In genomic region chr4:154417358-154417673, GRCh38 we compare ENCODE assay signal across 10 cellular contexts.
A peak's percentile ranks its signal among the peaks of the same experiment; 100 is the strongest.
DNase-seq lines count a peak whose midpoint lies in the region; ATAC-seq, FAIRE-seq and TF ChIP-seq lines count a peak whose summit lies in the region.
"Had no signal": no experiment of that assay in that cellular context is flagged by ENCODE, and none has a peak within 500 bp of the region (broad histone marks: within the 10 kb centered on the region; RNA-seq: fewer than 3 reads in every experiment).

No MANE protein-coding gene starts in this region.

- peaks cover 31% of the 10 kb centered on the region for H3K27me3 Mint-ChIP-seq in activated naive CD8-positive, alpha-beta T cell
- peaks cover 44% of the 10 kb centered on the region for H3K27me3 Mint-ChIP-seq in activated naive CD8-positive, alpha-beta T cell treated with anti-CD3 and anti-CD28 coated beads, Interleukin-2, amount 50 U/mL, for 24 hours
- H3K27me3 Mint-ChIP-seq in mesothelial cell of epicardium (ENCODE audit: low read depth), result peaks cover 26% of the 10 kb centered on the region
- H3K27me3 Mint-ChIP-seq in activated CD4-positive, alpha-beta T cell treated with anti-CD3 and anti-CD28 coated beads, Interleukin-2, amount 10 ng/mL, durations not matched to agents 7 days and 5 days, result peaks cover 51% of the 10 kb centered on the region

- no peak for DNase-seq in activated naive CD8-positive, alpha-beta T cell treated with anti-CD3 and anti-CD28 coated beads, Interleukin-2, amount 50 U/mL, for 24 hours
- DNase-seq in GM12878 (ENCODE audit: low read depth, low spot score) (no peak), mesothelial cell of epicardium (ENCODE audit: low spot score in 2 of 2, unreplicated experiment in 2 of 2) (no peak), transverse colon (no peak), omental fat pad (ENCODE audit: low spot score) (no peak)
- no peak for DNase-seq in stimulated activated CD8-positive, alpha-beta memory T cell treated with anti-CD3 and anti-CD28 coated beads, Interleukin-4, amount 100 ng/mL, for 48 hours
- DNase-seq in activated CD4-positive, alpha-beta T cell treated with anti-CD3 and anti-CD28 coated beads, Interleukin-2, amount 10 ng/mL, durations not matched to agents 7 days and 5 days, result no peak
- DNase-seq: NCI-H1694, T1000 had no signal

- TF ChIP-seq POLR2A in GM12878 (IDR thresholded peaks at IDR 0.05; ENCODE audit: low read depth, low read length) (no peak), transverse colon (IDR thresholded peaks at IDR 0.05) (no peak)

- BruUV-seq in GM12878 (replicated peaks; lab: Mats Ljungman, UMichigan), result no TSS peak

- CTCF ChIA-PET in GM12878 (lab: Yijun Ruan, JAX), result interaction anchor here (0.7 to 1.8 kb wide), 4 partner anchors 9 to 55 kb away, joined by 3 to 7 read pairs (median 3); no protein-coding TSS in a partner anchor
- CTCF ChIA-PET in activated CD4-positive, alpha-beta T cell treated with anti-CD3 and anti-CD28 coated beads, Interleukin-2, amount 10 ng/mL, durations not matched to agents 7 days and 5 days (lab: Charles Lee), result no interaction called here

- SMC1A ChIA-PET in GM12878 (lab: Charles Lee; ENCODE audit: uncharacterized antibody, unreplicated experiment), result interaction anchor here (1.2 to 2.5 kb wide), 3 partner anchors 8 to 55 kb away, joined by 5 to 8 read pairs (median 5); no protein-coding TSS in a partner anchor

- H3K4me1 ChIP-seq in GM12878 (ENCODE audit: control insufficient read depth, insufficient read depth, low read length) (peaks cover 22% of the 10 kb centered on the region), transverse colon (peaks cover 0 to 19% (median 8%) of the 10 kb centered on the region in 4 donors)

- TF ChIP-seq RAD21 in GM12878 (IDR thresholded peaks at IDR 0.05; ENCODE audit: insufficient read depth, low read depth, low read length), result no peak

- peak overlapping the region; percentile 99 for H3K4me2 ChIP-seq in GM12878 (ENCODE audit: control insufficient read depth, insufficient read depth)

- H3K36me3 ChIP-seq in GM12878 (ENCODE audit: control insufficient read depth in 2 of 2, insufficient read depth in 2 of 2, low read length in 1 of 2), result no peaks in the 10 kb centered on the region
- no peaks in the 10 kb centered on the region for H3K36me3 ChIP-seq in transverse colon

- H3K27me3 ChIP-seq in GM12878 (replicated peaks in 1 of 2; ENCODE audit: control insufficient read depth in 2 of 2, insufficient read depth in 2 of 2, low read length in 1 of 2) (no peaks in the 10 kb centered on the region), transverse colon (peaks cover 11% of the 10 kb centered on the region)

- H3K36me3 Mint-ChIP-seq in activated naive CD8-positive, alpha-beta T cell, result no peaks in the 10 kb centered on the region
- no peaks in the 10 kb centered on the region for H3K36me3 Mint-ChIP-seq in activated naive CD8-positive, alpha-beta T cell treated with anti-CD3 and anti-CD28 coated beads, Interleukin-2, amount 50 U/mL, for 24 hours (ENCODE audit: low read depth)
- H3K36me3 Mint-ChIP-seq in mesothelial cell of epicardium, result no peaks in the 10 kb centered on the region
- no peaks in the 10 kb centered on the region for H3K36me3 Mint-ChIP-seq in activated CD4-positive, alpha-beta T cell treated with anti-CD3 and anti-CD28 coated beads, Interleukin-2, amount 10 ng/mL, durations not matched to agents 7 days and 5 days (ENCODE audit: low read depth)

- no peaks in the 10 kb centered on the region for H3K9me3 ChIP-seq in GM12878 (replicated peaks; ENCODE audit: control insufficient read depth, insufficient read depth, low read length)
- H3K9me3 ChIP-seq in transverse colon, result no peaks in the 10 kb centered on the region

- H3K9ac ChIP-seq in GM12878 (ENCODE audit: control insufficient read depth, insufficient read depth, low read length), result peak overlapping the region; percentile 65; the same call in 1 of the 2 replicates

- TF ChIP-seq CTCF in GM12878 (IDR thresholded peaks at IDR 0.05 in 2 of 3, conservative IDR thresholded peaks at IDR 0.05 in 1 of 3; ENCODE audit: control insufficient read depth in 2 of 3, extremely low read depth in 1 of 3, insufficient read depth in 1 of 3, low read depth in 3 of 3, low read length in 3 of 3) (no peak), mesothelial cell of epicardium (IDR thresholded peaks at IDR 0.05; ENCODE audit: unreplicated experiment) (no peak), transverse colon (IDR thresholded peaks at IDR 0.05) (no peak), omental fat pad (IDR thresholded peaks at IDR 0.05) (no peak)

- TF ChIP-seq EP300 in GM12878 (IDR thresholded peaks at IDR 0.05; ENCODE audit: borderline replicate concordance in 1 of 2, control insufficient read depth in 1 of 2, low read depth in 2 of 2, low read length in 2 of 2) (no peak), transverse colon (IDR thresholded peaks at IDR 0.05; ENCODE audit: low read depth) (no peak)

- H3K4me3 ChIP-seq in GM12878 (no peak overlapping the region), transverse colon (peak overlapping the region in 1 of 4 donors; percentile 50)

- RAD21 ChIA-PET in GM12878 (lab: Charles Lee; ENCODE audit: unreplicated experiment), result interaction anchor here (1.3 to 1.7 kb wide), 2 partner anchors 8 to 18 kb away, joined by 6 to 7 read pairs; no protein-coding TSS in a partner anchor

- intact Hi-C loops in GM12878 (cut with micrococcal nuclease; ENCODE audit: unreplicated experiment) (loop anchor here (5.0 kb wide), 2 partner anchors 55 to 85 kb away; no protein-coding TSS in a partner anchor), transverse colon (cut with DNase I; ENCODE audit: low total_unique reads) (loop anchor here (5.0 kb wide), 1 partner anchor 75 kb away; the partner anchor contains the start of gene DCHS2)

- H3K4me3 Mint-ChIP-seq in activated naive CD8-positive, alpha-beta T cell, result peak overlapping the region; percentile 2
- H3K4me3 Mint-ChIP-seq in activated naive CD8-positive, alpha-beta T cell treated with anti-CD3 and anti-CD28 coated beads, Interleukin-2, amount 50 U/mL, for 24 hours, result no peak overlapping the region
- H3K4me3 Mint-ChIP-seq in mesothelial cell of epicardium, result peak overlapping the region; percentile 88
- H3K4me3 Mint-ChIP-seq in activated CD4-positive, alpha-beta T cell treated with anti-CD3 and anti-CD28 coated beads, Interleukin-2, amount 10 ng/mL, durations not matched to agents 7 days and 5 days, result no peak overlapping the region

- no peak overlapping the region for H3K27ac Mint-ChIP-seq in activated naive CD8-positive, alpha-beta T cell
- H3K27ac Mint-ChIP-seq in activated naive CD8-positive, alpha-beta T cell treated with anti-CD3 and anti-CD28 coated beads, Interleukin-2, amount 50 U/mL, for 24 hours, result no peak overlapping the region
- H3K27ac Mint-ChIP-seq in mesothelial cell of epicardium, result peak overlapping the region; percentile 93
- no peak overlapping the region for H3K27ac Mint-ChIP-seq in activated CD4-positive, alpha-beta T cell treated with anti-CD3 and anti-CD28 coated beads, Interleukin-2, amount 10 ng/mL, durations not matched to agents 7 days and 5 days

- H2AFZ ChIP-seq in GM12878 (ENCODE audit: control insufficient read depth, low read depth, low read length), result peak overlapping the region; percentile 55

- no peak overlapping the region for H3K27ac ChIP-seq in GM12878 (ENCODE audit: control insufficient read depth, insufficient read depth)
- peak overlapping the region; percentile 68 to 89 (median 80) for H3K27ac ChIP-seq in transverse colon

- H4K20me1 ChIP-seq in GM12878 (ENCODE audit: control insufficient read depth, insufficient read depth), result no peaks in the 10 kb centered on the region

- 31% methylated on average over 2 of the region's 2 CpGs for WGBS in GM12878 (ENCODE audit: insufficient coverage, insufficient replicate concordance, low lambda C conversion rate, missing lambda C conversion rate)
- 18 to 33% methylated on average over 2 of the region's 2 CpGs for WGBS in transverse colon (ENCODE audit: low coverage in 1 of 2), 2 donors

- ATAC-seq in activated naive CD8-positive, alpha-beta T cell treated with anti-CD3 and anti-CD28 coated beads, Interleukin-2, amount 50 U/mL, for 24 hours, result no peak
- ATAC-seq in GM12878 (peak; percentile 10; the same call in 2 of the 3 replicates), omental fat pad (ENCODE audit: low FRiP score) (no peak)

- in situ Hi-C loops in GM12878 (cut with MboI) (no loop called here), transverse colon (cut with MboI; ENCODE audit: low pct_ligation_motif_present in 1 of 4, low pct_unique_long_range_greater_than_20kb in 1 of 4, low sequenced_read_pairs in 3 of 4) (no loop called here)

- POLR2A ChIA-PET in GM12878 (lab: Charles Lee), result interaction anchor here (1.8 kb wide), 1 partner anchor 8 kb away, joined by 4 read pairs; no protein-coding TSS in a partner anchor
- POLR2A ChIA-PET in activated CD4-positive, alpha-beta T cell treated with anti-CD3 and anti-CD28 coated beads, Interleukin-2, amount 10 ng/mL, durations not matched to agents 7 days and 5 days (lab: Charles Lee), result no interaction called here

- no peaks in the 10 kb centered on the region for H3K9me3 Mint-ChIP-seq in activated naive CD8-positive, alpha-beta T cell (ENCODE audit: low read depth)
- no peaks in the 10 kb centered on the region for H3K9me3 Mint-ChIP-seq in activated naive CD8-positive, alpha-beta T cell treated with anti-CD3 and anti-CD28 coated beads, Interleukin-2, amount 50 U/mL, for 24 hours
- no peaks in the 10 kb centered on the region for H3K9me3 Mint-ChIP-seq in mesothelial cell of epicardium
- H3K9me3 Mint-ChIP-seq in activated CD4-positive, alpha-beta T cell treated with anti-CD3 and anti-CD28 coated beads, Interleukin-2, amount 10 ng/mL, durations not matched to agents 7 days and 5 days, result no peaks in the 10 kb centered on the region

- FAIRE-seq in GM12878 (lab: Jason Lieb, UNC), result no peak

- H3K79me2 ChIP-seq in GM12878 (ENCODE audit: control insufficient read depth, insufficient read depth, low read length), result no peaks in the 10 kb centered on the region

- peaks cover 14% of the 10 kb centered on the region for H3K4me1 Mint-ChIP-seq in activated naive CD8-positive, alpha-beta T cell (ENCODE audit: low read depth)
- H3K4me1 Mint-ChIP-seq in activated naive CD8-positive, alpha-beta T cell treated with anti-CD3 and anti-CD28 coated beads, Interleukin-2, amount 50 U/mL, for 24 hours, result peaks cover 17% of the 10 kb centered on the region
- peaks cover 23% of the 10 kb centered on the region for H3K4me1 Mint-ChIP-seq in mesothelial cell of epicardium
- H3K4me1 Mint-ChIP-seq in activated CD4-positive, alpha-beta T cell treated with anti-CD3 and anti-CD28 coated beads, Interleukin-2, amount 10 ng/mL, durations not matched to agents 7 days and 5 days, result peaks cover 13% of the 10 kb centered on the region

TF ChIP-seq in GM12878, 131 proteins besides CTCF, POLR2A, EP300 and RAD21 (continues in another document):
- no peak for TF ChIP-seq JUNB (IDR thresholded peaks at IDR 0.05)
- TF ChIP-seq GATAD2B (conservative IDR thresholded peaks at IDR 0.05; ENCODE audit: low read depth), result no peak
- no peak for TF ChIP-seq CHD4 (IDR thresholded peaks at IDR 0.05)
- no peak for TF ChIP-seq BMI1 (IDR thresholded peaks at IDR 0.05; ENCODE audit: borderline replicate concordance)
- no peak for TF ChIP-seq TCF12 (IDR thresholded peaks at IDR 0.05; ENCODE audit: low read depth, low read length)

Comparison
In these comparisons a context has a peak if more than half of its experiments do, and no peak if none do; other contexts are left out.
1. H3K4me3 Mint-ChIP-seq: peak in activated naive CD8-positive, alpha-beta T cell (single experiment) and mesothelial cell of epicardium (single experiment); none in activated naive CD8-positive, alpha-beta T cell treated with anti-CD3 and anti-CD28 coated beads, Interleukin-2, amount 50 U/mL, for 24 hours (single experiment) and activated CD4-positive, alpha-beta T cell treated with anti-CD3 and anti-CD28 coated beads, Interleukin-2, amount 10 ng/mL, durations not matched to agents 7 days and 5 days (single experiment).